In genomic region chr5:168645195-168645594, GRCh38 we compare ENCODE assay signal across 28 cellular contexts.
"Had no signal": no experiment of that assay in that cellular context is flagged by ENCODE, and none has a peak within 500 bp of the region (broad histone marks: within the 10 kb centered on the region; RNA-seq: fewer than 3 reads in every experiment).

No MANE protein-coding gene starts in this region.

- H3K4me1 ChIP-seq: neural progenitor cell, parathyroid adenoma, psoas muscle, right lobe of liver, sigmoid colon, stomach, thyroid gland, tibial nerve, upper lobe of left lung, vagina had no signal

- DNase-seq: natural killer cell; occipital lobe; ovary; posterior cingulate gyrus; psoas muscle; right cardiac atrium; right lobe of liver; sigmoid colon; small intestine; stimulated activated CD4-positive, alpha-beta T cell treated with anti-CD3 and anti-CD28 coated beads, Interleukin-15, amount 100 ng/mL, for 24 hours; stimulated activated CD4-positive, alpha-beta T cell treated with anti-CD3 and anti-CD28 coated beads, Interleukin-2, amount 100 ng/mL, for 24 hours; stimulated activated CD4-positive, alpha-beta T cell treated with anti-CD3 and anti-CD28 coated beads, Interleukin-2, amount 100 ng/mL, for 48 hours; stimulated activated CD4-positive, alpha-beta T cell treated with anti-CD3 and anti-CD28 coated beads, Interleukin-4, amount 100 ng/mL, for 24 hours; stimulated activated naive B cell treated with anti-CD40 and anti-IgM and Interleukin-4, amounts not matched to agents 10 μg/mL and 1 μg/mL and 100 μg/mL, for 72 hours; stimulated activated naive CD4-positive, alpha-beta T cell treated with Interleukin-2 at 50 U/mL for 16 hours; stomach; thyroid gland; trophoblast cell; upper lobe of left lung had no signal

- H3K36me3 ChIP-seq: neural progenitor cell, ovary, right lobe of liver, sigmoid colon, stomach, thoracic aorta, thyroid gland, tibial nerve, upper lobe of left lung, vagina had no signal

- H3K27ac Mint-ChIP-seq: natural killer cell; nephron; progenitor cell of endocrine pancreas; stimulated activated effector memory CD8-positive, alpha-beta T cell treated with anti-CD3 and anti-CD28 coated beads, Interleukin-12 subunit alpha, Interleukin-12 subunit beta, amount 100 ng/mL, for 72 hours; stimulated activated naive B cell treated with anti-CD40 and anti-IgM and Interleukin-4, amounts not matched to agents 10 μg/mL and 1 μg/mL and 100 μg/mL, for 72 hours; stimulated activated naive CD8-positive, alpha-beta T cell treated with anti-CD3 and anti-CD28 coated beads, Interleukin-15, Interleukin-2, amounts not matched to agents 100 ng/mL and 50 ng/mL, for 24 hours had no signal

- H3K27ac ChIP-seq: neural progenitor cell, ovary, parathyroid adenoma, psoas muscle, right lobe of liver, sigmoid colon, stomach, thoracic aorta, thyroid gland, tibial nerve, upper lobe of left lung, vagina had no signal

- H3K27me3 ChIP-seq: neural progenitor cell, ovary, right lobe of liver, sigmoid colon, stomach, thyroid gland, tibial nerve, upper lobe of left lung, vagina had no signal

- H3K4me3 Mint-ChIP-seq: natural killer cell; nephron; neural progenitor cell; stimulated activated effector memory CD8-positive, alpha-beta T cell treated with anti-CD3 and anti-CD28 coated beads, Interleukin-12 subunit alpha, Interleukin-12 subunit beta, amount 100 ng/mL, for 72 hours; stimulated activated naive B cell treated with anti-CD40 and anti-IgM and Interleukin-4, amounts not matched to agents 10 μg/mL and 1 μg/mL and 100 μg/mL, for 72 hours; stimulated activated naive CD8-positive, alpha-beta T cell treated with anti-CD3 and anti-CD28 coated beads, Interleukin-15, Interleukin-2, amounts not matched to agents 100 ng/mL and 50 ng/mL, for 24 hours had no signal

- H3K9me3 ChIP-seq: ovary, psoas muscle, right lobe of liver, sigmoid colon, stomach, thoracic aorta, thyroid gland, upper lobe of left lung, vagina had no signal

- H3K4me3 ChIP-seq: neural progenitor cell, ovary, psoas muscle, right lobe of liver, sigmoid colon, stomach, thoracic aorta, thyroid gland, tibial nerve, upper lobe of left lung, vagina had no signal

- H3K9ac ChIP-seq: neural progenitor cell, parathyroid adenoma had no signal

- H3K4me1 Mint-ChIP-seq: natural killer cell; nephron; neural progenitor cell; stimulated activated effector memory CD8-positive, alpha-beta T cell treated with anti-CD3 and anti-CD28 coated beads, Interleukin-12 subunit alpha, Interleukin-12 subunit beta, amount 100 ng/mL, for 72 hours; stimulated activated naive B cell treated with anti-CD40 and anti-IgM and Interleukin-4, amounts not matched to agents 10 μg/mL and 1 μg/mL and 100 μg/mL, for 72 hours had no signal

- ATAC-seq: natural killer cell; psoas muscle; right cardiac atrium; right lobe of liver; stimulated activated effector memory CD8-positive, alpha-beta T cell treated with anti-CD3 and anti-CD28 coated beads, Interleukin-12 subunit alpha, Interleukin-12 subunit beta, amount 100 ng/mL, for 72 hours; stimulated activated naive B cell treated with anti-CD40 and anti-IgM and Interleukin-4, amounts not matched to agents 10 μg/mL and 1 μg/mL and 100 μg/mL, for 72 hours had no signal

- H3K9me3 Mint-ChIP-seq: natural killer cell had no signal

- H3K27me3 Mint-ChIP-seq: progenitor cell of endocrine pancreas had no signal

- H3K36me3 Mint-ChIP-seq: natural killer cell; stimulated activated effector memory CD8-positive, alpha-beta T cell treated with anti-CD3 and anti-CD28 coated beads, Interleukin-12 subunit alpha, Interleukin-12 subunit beta, amount 100 ng/mL, for 72 hours; stimulated activated naive B cell treated with anti-CD40 and anti-IgM and Interleukin-4, amounts not matched to agents 10 μg/mL and 1 μg/mL and 100 μg/mL, for 72 hours had no signal
